Comparison of ENCODE assay signal across 8 cellular contexts in the genomic region with DNA sequence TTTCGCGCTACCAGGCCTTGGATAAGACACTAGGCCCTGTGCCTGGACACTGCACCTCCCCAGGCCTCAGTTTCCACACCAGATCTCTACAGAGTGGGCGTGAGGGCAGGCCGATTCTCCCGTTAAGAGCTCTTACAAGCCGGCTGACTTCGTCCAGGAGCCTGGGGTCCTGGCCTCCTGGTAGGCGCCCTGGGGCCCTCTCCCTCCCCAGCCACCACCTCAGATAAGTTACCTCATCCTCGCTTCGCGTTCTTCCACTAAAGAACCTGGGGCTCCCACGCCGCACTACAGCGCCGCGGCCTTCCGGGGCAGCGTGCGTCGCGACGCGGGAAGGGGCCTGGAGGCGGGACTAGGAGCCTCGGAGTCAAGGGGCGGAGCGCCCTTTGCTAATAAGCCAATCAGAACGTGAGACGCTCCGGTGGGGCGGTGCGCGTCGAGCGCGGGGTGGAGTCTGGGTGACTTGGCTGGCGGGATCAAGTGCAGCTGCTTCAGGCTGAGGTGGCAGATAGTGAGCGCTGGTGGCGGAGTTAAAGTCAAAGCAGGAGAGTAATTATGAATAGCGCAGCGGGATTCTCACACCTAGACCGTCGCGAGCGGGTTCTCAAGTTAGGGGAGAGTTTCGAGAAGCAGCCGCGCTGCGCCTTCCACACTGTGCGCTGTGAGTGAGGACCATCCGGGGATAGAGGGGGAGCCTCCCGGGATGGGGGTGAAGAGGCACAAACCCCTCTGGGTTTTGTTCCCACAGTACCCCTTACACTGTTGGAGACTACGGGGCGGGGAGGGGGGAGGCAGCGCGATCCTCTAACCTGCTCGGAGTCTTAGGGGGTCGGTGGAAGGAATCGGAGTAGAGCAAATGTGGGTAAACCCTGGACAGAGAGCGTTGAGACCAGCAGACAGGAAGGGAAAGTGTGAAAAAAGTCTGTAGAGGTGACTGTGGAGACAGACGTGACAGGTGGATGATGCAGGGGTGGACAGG. TPM values are rescaled to one million over a fixed set of nuclear protein-coding genes. Genes with fewer than 3 reads are reported as not detected.
DNase-seq lines count a peak whose midpoint lies in the region; ATAC-seq and TF ChIP-seq lines count a peak whose summit lies in the region.

Gene EAF2 (plus strand): TSS at position 476 of the 976 bp plus-strand sequence. CDS start 77 bp downstream, at position 553.
Gene IQCB1 (minus strand): TSS at position 327 of the 976 bp plus-strand sequence. CDS start 6,100 bp downstream, outside the sequence.

- TF ChIP-seq EP300 in upper lobe of left lung (IDR thresholded peaks at IDR 0.05): no peak

- H3K36me3 ChIP-seq in adipocyte (ENCODE audit: control insufficient read depth, insufficient read depth, low read length, severe bottlenecking) (peaks cover 6% of the 10 kb centered on the region), heart left ventricle (peaks cover 0 to 28% (median 10%) of the 10 kb centered on the region in 9 donors), upper lobe of left lung (peaks cover 0 to 9% (median 1%) of the 10 kb centered on the region in 4 donors)

- no peaks in the 10 kb centered on the region for H3K27me3 ChIP-seq in adipocyte (replicated peaks; ENCODE audit: control insufficient read depth, insufficient read depth, low read length)
- no peaks in the 10 kb centered on the region for H3K27me3 ChIP-seq in heart left ventricle
- no peaks in the 10 kb centered on the region for H3K27me3 ChIP-seq in upper lobe of left lung

- ATAC-seq in HG02798 (IDR thresholded peaks at IDR 0.05; ENCODE audit: poor library complexity, unreplicated experiment) (peak; percentile 98), heart left ventricle (peak; percentile 100), upper lobe of left lung (ENCODE audit: low FRiP score in 2 of 2) (peak; percentile 100)

- H3K9ac ChIP-seq in adipocyte (ENCODE audit: low read length): peak within 1 kb of the TSS; percentile 93

- no peak for TF ChIP-seq CTCF in GM12875 (IDR thresholded peaks at IDR 0.05; ENCODE audit: borderline replicate concordance, insufficient read depth, low read depth, low read length)
- peak in 1 of 12 donors; percentile 10 for TF ChIP-seq CTCF in heart left ventricle (IDR thresholded peaks at IDR 0.05)
- peak in 3 of 6 experiments; percentile 6 to 19 (median 13) for TF ChIP-seq CTCF in upper lobe of left lung (IDR thresholded peaks at IDR 0.05)

- DNase-seq in NCI-H1436 (lab: John Stamatoyannopoulos, UW) (peak; percentile 98), T follicular helper cell (ENCODE audit: low read depth) (peak; percentile 93), adipocyte (ENCODE audit: low read depth) (peak; percentile 99), heart left ventricle (peak; percentile 95 to 98 (median 97)), pons (ENCODE audit: low spot score) (peak; percentile 99), upper lobe of left lung (peak; percentile 98)

- TF ChIP-seq POLR2A in heart left ventricle (IDR thresholded peaks at IDR 0.05) (peak; percentile 63 to 97), upper lobe of left lung (IDR thresholded peaks at IDR 0.05) (peak in 3 of 4 donors; percentile 72 to 95 (median 94))

- intact Hi-C loops in heart left ventricle (cut with DNase I): loop anchor here in 4 of 10 donors (5.0 to 10.0 kb wide), 2 partner anchors 88 to 290 kb away; partner anchors contain the start of genes POLQ (in 3 of the 4) and GOLGB1 (in 1 of the 4)

- H3K27ac ChIP-seq in heart left ventricle (peak within 1 kb of the TSS in 11 of 12 donors; percentile 45 to 88 (median 79)), upper lobe of left lung (peak within 1 kb of the TSS; percentile 82 to 90 (median 86))

- H3K9me3 ChIP-seq in adipocyte (ENCODE audit: control insufficient read depth, low read length) (no peaks in the 10 kb centered on the region), heart left ventricle (no peaks in the 10 kb centered on the region), upper lobe of left lung (no peaks in the 10 kb centered on the region)

- H3K4me3 ChIP-seq in GM12875 (ENCODE audit: low read depth, low read length): peak within 1 kb of the TSS; percentile 73
- peak within 1 kb of the TSS; percentile 85 for H3K4me3 ChIP-seq in adipocyte (ENCODE audit: low read length)
- peak within 1 kb of the TSS; percentile 65 to 88 (median 78) for H3K4me3 ChIP-seq in heart left ventricle
- peak within 1 kb of the TSS; percentile 75 to 86 (median 79) for H3K4me3 ChIP-seq in upper lobe of left lung

- 0 to 1% (median 0%) methylated on average over 37 to 61 of the region's 61 CpGs for WGBS in heart left ventricle, 4 donors
- 0 to 1% methylated on average over 32 to 54 of the region's 61 CpGs for WGBS in upper lobe of left lung, 2 donors

- peaks cover 8% of the 10 kb centered on the region for H3K4me1 ChIP-seq in adipocyte (ENCODE audit: control insufficient read depth, insufficient read depth, low read length)
- H3K4me1 ChIP-seq in heart left ventricle: peaks cover 0 to 27% (median 11%) of the 10 kb centered on the region in 12 donors
- peaks cover 12 to 22% (median 17%) of the 10 kb centered on the region in 4 donors for H3K4me1 ChIP-seq in upper lobe of left lung

RNA-seq across cellular contexts. Expression of gene EAF2, which starts in this region (rescaled TPM):
- 1 to 10 TPM in 8 of 9 donors, under 1 TPM in 1; 0.95 to 6.3 (median 3.7) TPM for total RNA-seq in heart left ventricle
- polyA plus RNA-seq in heart left ventricle: 1 to 10 TPM; 3.2 to 7.4 TPM
- total RNA-seq in upper lobe of left lung: 10 to 100 TPM in 2 of 6 donors, 1 to 10 TPM in 4; 3.1 to 12.8 (median 7.4) TPM

RNA-seq across cellular contexts. Expression of gene IQCB1, which starts in this region (rescaled TPM):
- total RNA-seq in heart left ventricle (10 to 100 TPM in 1 of 9 donors, 1 to 10 TPM in 8; 5.3 to 10.3 (median 6.6) TPM), upper lobe of left lung (10 to 100 TPM; 11.4 to 43.1 (median 19.8) TPM)
- 1 to 10 TPM; 5.1 to 6.3 TPM for polyA plus RNA-seq in heart left ventricle

Comparison
In these comparisons a context has a peak if more than half of its experiments do, and no peak if none do; other contexts are left out.
1. Peak in every context shown above with its lines: DNase-seq, ATAC-seq, H3K4me3 ChIP-seq and H3K27ac ChIP-seq.